In genomic region chr3:100463002-100463401, GRCh38 we compare ENCODE assay signal across 8 cellular contexts. TPM values are rescaled to one million over a fixed set of nuclear protein-coding genes. Genes with fewer than 3 reads are reported as not detected.
DNase-seq lines count a peak whose midpoint lies in the region; ATAC-seq lines count a peak whose summit lies in the region.

No MANE protein-coding gene starts in this region.

- no peak overlapping the region for H3K4me3 Mint-ChIP-seq in stimulated activated effector memory CD8-positive, alpha-beta T cell treated with anti-CD3 and anti-CD28 coated beads, Interleukin-12 subunit alpha, Interleukin-12 subunit beta, amount 100 ng/mL, for 72 hours
- H3K4me3 Mint-ChIP-seq in CD8-positive, alpha-beta memory T cell, result no peak overlapping the region

- no peak overlapping the region for H3K4me3 ChIP-seq in CD8-positive, alpha-beta memory T cell (ENCODE audit: low read length)

- H3K27ac Mint-ChIP-seq in stimulated activated effector memory CD8-positive, alpha-beta T cell treated with anti-CD3 and anti-CD28 coated beads, Interleukin-12 subunit alpha, Interleukin-12 subunit beta, amount 100 ng/mL, for 72 hours, result no peak overlapping the region
- no peak overlapping the region for H3K27ac Mint-ChIP-seq in CD8-positive, alpha-beta memory T cell

- H3K4me1 ChIP-seq in CD8-positive, alpha-beta memory T cell (ENCODE audit: insufficient read depth, low read length), result no peaks in the 10 kb centered on the region

- no peaks in the 10 kb centered on the region for H3K36me3 ChIP-seq in CD8-positive, alpha-beta memory T cell (ENCODE audit: insufficient read depth, low read length)

- H3K27me3 Mint-ChIP-seq in CD8-positive, alpha-beta memory T cell, result peaks cover 2 to 6% of the 10 kb centered on the region in 2 donors

- no peaks in the 10 kb centered on the region for H3K9me3 Mint-ChIP-seq in stimulated activated effector memory CD8-positive, alpha-beta T cell treated with anti-CD3 and anti-CD28 coated beads, Interleukin-12 subunit alpha, Interleukin-12 subunit beta, amount 100 ng/mL, for 72 hours
- peaks cover 0 to 8% (median 5%) of the 10 kb centered on the region in 5 donors for H3K9me3 Mint-ChIP-seq in CD8-positive, alpha-beta memory T cell

- peak; percentile 35 for DNase-seq in G401 (ENCODE audit: low spot score)
- DNase-seq in NCI-H2227 treated with DMSO at 0.1 percent for 48 hours (lab: John Stamatoyannopoulos, UW), result peak; percentile 9
- DNase-seq in astrocyte of the hippocampus (ENCODE audit: low read depth, low spot score), result peak; percentile 72
- peak; percentile 3 for DNase-seq in iPS DF 19.7 (ENCODE audit: low read depth, low spot score)
- no peak for DNase-seq in stimulated activated effector memory CD8-positive, alpha-beta T cell treated with anti-CD3 and anti-CD28 coated beads, Interleukin-12 subunit alpha, Interleukin-12 subunit beta, amount 100 ng/mL, for 72 hours (ENCODE audit: low spot score in 2 of 2)
- no peak for DNase-seq in CD8-positive, alpha-beta memory T cell

- no peaks in the 10 kb centered on the region for H3K9me3 ChIP-seq in CD8-positive, alpha-beta memory T cell (ENCODE audit: low read length)

- H3K27ac ChIP-seq in CD8-positive, alpha-beta memory T cell (ENCODE audit: low read depth, low read length), result no peak overlapping the region

- H3K27me3 ChIP-seq in CD8-positive, alpha-beta memory T cell (ENCODE audit: insufficient read depth, low read length, poor library complexity, severe bottlenecking), result no peaks in the 10 kb centered on the region

- in situ Hi-C loops in G401 (cut with HindIII; ENCODE audit: low sequenced_read_pairs), result loop anchor here (25.0 kb wide), 1 partner anchor 124 kb away; no protein-coding TSS in a partner anchor

- no peaks in the 10 kb centered on the region for H3K36me3 Mint-ChIP-seq in stimulated activated effector memory CD8-positive, alpha-beta T cell treated with anti-CD3 and anti-CD28 coated beads, Interleukin-12 subunit alpha, Interleukin-12 subunit beta, amount 100 ng/mL, for 72 hours
- H3K36me3 Mint-ChIP-seq in CD8-positive, alpha-beta memory T cell, result peaks cover 0 to 6% (median 0%) of the 10 kb centered on the region in 3 donors

- H3K4me1 Mint-ChIP-seq in stimulated activated effector memory CD8-positive, alpha-beta T cell treated with anti-CD3 and anti-CD28 coated beads, Interleukin-12 subunit alpha, Interleukin-12 subunit beta, amount 100 ng/mL, for 72 hours, result peaks cover 14% of the 10 kb centered on the region
- peaks cover 6 to 12% (median 9%) of the 10 kb centered on the region in 3 donors for H3K4me1 Mint-ChIP-seq in CD8-positive, alpha-beta memory T cell

- POLR2A ChIA-PET in CD8-positive, alpha-beta memory T cell (lab: Charles Lee), result no interaction called here

- peak; percentile 83 for ATAC-seq in GM19452 (IDR thresholded peaks at IDR 0.05; ENCODE audit: unreplicated experiment)
- ATAC-seq in HG03354 (IDR thresholded peaks at IDR 0.05; ENCODE audit: poor library complexity, severe bottlenecking, unreplicated experiment), result peak; percentile 89
- ATAC-seq in stimulated activated effector memory CD8-positive, alpha-beta T cell treated with anti-CD3 and anti-CD28 coated beads, Interleukin-12 subunit alpha, Interleukin-12 subunit beta, amount 100 ng/mL, for 72 hours, result peak; percentile 87

- CTCF ChIA-PET in CD8-positive, alpha-beta memory T cell (lab: Charles Lee), result interaction anchor here (1.2 to 1.6 kb wide), 2 partner anchors 29 to 107 kb away, joined by 3 read pairs; partner anchors contain the start of gene TMEM45A

RNA-seq across cellular contexts. Expression of gene TMEM45A, which starts 29.4 kb away (rescaled TPM):
- total RNA-seq in G401 (2014; rRNA removed; shearing (Covaris generic)), result 2.2 and 4.7 TPM in 2 replicates
- under 1 TPM; 0.44 to 0.50 TPM for total RNA-seq in CD8-positive, alpha-beta memory T cell
- polyA plus RNA-seq in CD8-positive, alpha-beta memory T cell, result not detected

Comparison
In these comparisons a context has a peak if more than half of its experiments do, and no peak if none do; other contexts are left out.
1. DNase-seq: peak in G401 (single experiment), NCI-H2227 treated with DMSO at 0.1 percent for 48 hours (single experiment), astrocyte of the hippocampus (single experiment) and iPS DF 19.7 (single experiment); none in stimulated activated effector memory CD8-positive, alpha-beta T cell treated with anti-CD3 and anti-CD28 coated beads, Interleukin-12 subunit alpha, Interleukin-12 subunit beta, amount 100 ng/mL, for 72 hours (0 of 2) and CD8-positive, alpha-beta memory T cell (0 of 5).
2. Peak in every context shown above with its lines, with median percentiles within 50 percentile points of each other: ATAC-seq.